In genomic region chr2:28271914-28272240, GRCh38 we compare ENCODE assay signal across 22 cellular contexts.
DNase-seq lines count a peak whose midpoint lies in the region; ATAC-seq and TF ChIP-seq lines count a peak whose summit lies in the region.
"Had no signal": no experiment of that assay in that cellular context is flagged by ENCODE, and none has a peak within 500 bp of the region (broad histone marks: within the 10 kb centered on the region; RNA-seq: fewer than 3 reads in every experiment).

No MANE protein-coding gene starts in this region.

- H3K4me1 ChIP-seq in CD4-positive, CD25-positive, alpha-beta regulatory T cell (ENCODE audit: control insufficient read depth, insufficient read depth, low read length, poor library complexity, severe bottlenecking) = peaks cover 22% of the 10 kb centered on the region

- H3K4me3 Mint-ChIP-seq in CD4-positive, CD25-positive, alpha-beta regulatory T cell = no peak overlapping the region
- H3K4me3 Mint-ChIP-seq in HFFc6 = peak overlapping the region; percentile 40
- H3K4me3 Mint-ChIP-seq in activated CD4-positive, alpha-beta memory T cell treated with anti-CD3 and anti-CD28 coated beads, Interleukin-2, amount 10 ng/mL, durations not matched to agents 7 days and 5 days = no peak overlapping the region
- H3K4me3 Mint-ChIP-seq: activated B cell treated with CpG ODN at 0.5 μM for 24 hours; activated naive CD4-positive, alpha-beta T cell treated with anti-CD3 and anti-CD28 coated beads, Interleukin-2, amount 50 U/mL, for 24 hours; nephron progenitor cell; stimulated activated memory B cell treated with anti-CD40 and anti-IgM and Interleukin-4, amounts not matched to agents 10 μg/mL and 1 μg/mL and 100 μg/mL, for 72 hours had no signal

- peak overlapping the region; percentile 59 for H3K4me3 ChIP-seq in CD4-positive, CD25-positive, alpha-beta regulatory T cell (ENCODE audit: low read depth, low read length)
- H3K4me3 ChIP-seq: dorsolateral prefrontal cortex, esophagus muscularis mucosa, K562, lower lobe of right lung, psoas muscle had no signal

- H3K9me3 ChIP-seq in CD4-positive, CD25-positive, alpha-beta regulatory T cell (ENCODE audit: control insufficient read depth in 2 of 2, low read length in 2 of 2) = no peaks in the 10 kb centered on the region
- H3K9me3 ChIP-seq: esophagus muscularis mucosa, lower lobe of right lung, psoas muscle had no signal

- H3K36me3 ChIP-seq in CD4-positive, CD25-positive, alpha-beta regulatory T cell (ENCODE audit: control insufficient read depth, insufficient read depth, low read length) = no peaks in the 10 kb centered on the region
- H3K36me3 ChIP-seq: lower lobe of right lung had no signal

- no peaks in the 10 kb centered on the region for H3K27me3 Mint-ChIP-seq in CD4-positive, CD25-positive, alpha-beta regulatory T cell
- peaks cover 2% of the 10 kb centered on the region for H3K27me3 Mint-ChIP-seq in HFFc6 (ENCODE audit: insufficient read depth)
- no peaks in the 10 kb centered on the region for H3K27me3 Mint-ChIP-seq in activated CD4-positive, alpha-beta memory T cell treated with anti-CD3 and anti-CD28 coated beads, Interleukin-2, amount 10 ng/mL, durations not matched to agents 7 days and 5 days
- H3K27me3 Mint-ChIP-seq: activated B cell treated with CpG ODN at 0.5 μM for 24 hours; activated naive CD4-positive, alpha-beta T cell treated with anti-CD3 and anti-CD28 coated beads, Interleukin-2, amount 50 U/mL, for 24 hours; stimulated activated memory B cell treated with anti-CD40 and anti-IgM and Interleukin-4, amounts not matched to agents 10 μg/mL and 1 μg/mL and 100 μg/mL, for 72 hours had no signal

- no peak for DNase-seq in CD4-positive, CD25-positive, alpha-beta regulatory T cell
- DNase-seq in HFFc6 = no peak
- DNase-seq in activated CD4-positive, alpha-beta memory T cell treated with anti-CD3 and anti-CD28 coated beads, Interleukin-2, amount 10 ng/mL, durations not matched to agents 7 days and 5 days = no peak
- DNase-seq in myocyte (ENCODE audit: low read depth) = peak; percentile 63
- no peak for DNase-seq in DMS53 treated with DMSO at 0.1 percent for 48 hours (lab: John Stamatoyannopoulos, UW; ENCODE audit: unreplicated experiment)
- DNase-seq: activated B cell treated with CpG ODN at 0.5 μM for 24 hours; activated CD8-positive, alpha-beta memory T cell treated with anti-CD3 and anti-CD28 coated beads, Interleukin-2, amount 50 U/mL, for 4 hours; DMS53; dorsolateral prefrontal cortex; H7; head of caudate nucleus; lower lobe of right lung; NCI-H1105 treated with DMSO at 0.1 percent for 48 hours; nephron progenitor cell; psoas muscle had no signal

- H3K27me3 ChIP-seq in CD4-positive, CD25-positive, alpha-beta regulatory T cell (ENCODE audit: control insufficient read depth, insufficient read depth, low read length) = no peaks in the 10 kb centered on the region
- H3K27me3 ChIP-seq: dorsolateral prefrontal cortex, esophagus muscularis mucosa had no signal

- TF ChIP-seq CTCF in HFFc6 (IDR thresholded peaks at IDR 0.05) = no peak

- POLR2A ChIA-PET in activated CD4-positive, alpha-beta memory T cell treated with anti-CD3 and anti-CD28 coated beads, Interleukin-2, amount 10 ng/mL, durations not matched to agents 7 days and 5 days (lab: Charles Lee) = interaction anchor here (1.2 to 5.9 kb wide), 3 partner anchors 20 to 120 kb away, joined by 3 to 34 read pairs (median 8); partner anchors contain the start of gene FOSL2

- H3K27ac Mint-ChIP-seq in CD4-positive, CD25-positive, alpha-beta regulatory T cell = peak overlapping the region; percentile 14 to 72 (median 45)
- peak overlapping the region; percentile 57 for H3K27ac Mint-ChIP-seq in HFFc6
- peak overlapping the region; percentile 7 for H3K27ac Mint-ChIP-seq in activated CD4-positive, alpha-beta memory T cell treated with anti-CD3 and anti-CD28 coated beads, Interleukin-2, amount 10 ng/mL, durations not matched to agents 7 days and 5 days
- H3K27ac Mint-ChIP-seq: activated B cell treated with CpG ODN at 0.5 μM for 24 hours; activated naive CD4-positive, alpha-beta T cell treated with anti-CD3 and anti-CD28 coated beads, Interleukin-2, amount 50 U/mL, for 24 hours; stimulated activated memory B cell treated with anti-CD40 and anti-IgM and Interleukin-4, amounts not matched to agents 10 μg/mL and 1 μg/mL and 100 μg/mL, for 72 hours had no signal

- H3K27ac ChIP-seq in CD4-positive, CD25-positive, alpha-beta regulatory T cell (ENCODE audit: insufficient read depth, low read length, poor library complexity, severe bottlenecking) = no peak overlapping the region
- H3K27ac ChIP-seq: dorsolateral prefrontal cortex, esophagus muscularis mucosa, lower lobe of right lung, psoas muscle had no signal

- H3K9me3 Mint-ChIP-seq in CD4-positive, CD25-positive, alpha-beta regulatory T cell = no peaks in the 10 kb centered on the region
- H3K9me3 Mint-ChIP-seq in HFFc6 = no peaks in the 10 kb centered on the region
- no peaks in the 10 kb centered on the region for H3K9me3 Mint-ChIP-seq in activated CD4-positive, alpha-beta memory T cell treated with anti-CD3 and anti-CD28 coated beads, Interleukin-2, amount 10 ng/mL, durations not matched to agents 7 days and 5 days
- H3K9me3 Mint-ChIP-seq: activated B cell treated with CpG ODN at 0.5 μM for 24 hours; nephron progenitor cell; stimulated activated memory B cell treated with anti-CD40 and anti-IgM and Interleukin-4, amounts not matched to agents 10 μg/mL and 1 μg/mL and 100 μg/mL, for 72 hours had no signal

- ATAC-seq in CD4-positive, CD25-positive, alpha-beta regulatory T cell (ENCODE audit: low read depth in 2 of 2) = no peak
- ATAC-seq in HG03457 (IDR thresholded peaks at IDR 0.05; ENCODE audit: unreplicated experiment) = no peak
- ATAC-seq in HG02571 (IDR thresholded peaks at IDR 0.05; ENCODE audit: unreplicated experiment) = no peak
- ATAC-seq in HG03521 (IDR thresholded peaks at IDR 0.05; ENCODE audit: unreplicated experiment) = no peak
- ATAC-seq: K562; lower lobe of right lung; psoas muscle; stimulated activated memory B cell treated with anti-CD40 and anti-IgM and Interleukin-4, amounts not matched to agents 10 μg/mL and 1 μg/mL and 100 μg/mL, for 72 hours had no signal

- CTCF ChIA-PET in activated CD4-positive, alpha-beta memory T cell treated with anti-CD3 and anti-CD28 coated beads, Interleukin-2, amount 10 ng/mL, durations not matched to agents 7 days and 5 days (lab: Charles Lee) = interaction anchor here (0.7 to 0.8 kb wide), 2 partner anchors 17 to 19 kb away, joined by 3 read pairs; no protein-coding TSS in a partner anchor

- peaks cover 20 to 37% (median 28%) of the 10 kb centered on the region in 4 donors for H3K4me1 Mint-ChIP-seq in CD4-positive, CD25-positive, alpha-beta regulatory T cell
- peaks cover 89% of the 10 kb centered on the region for H3K4me1 Mint-ChIP-seq in HFFc6 (ENCODE audit: low read depth)
- peaks cover 77% of the 10 kb centered on the region for H3K4me1 Mint-ChIP-seq in activated CD4-positive, alpha-beta memory T cell treated with anti-CD3 and anti-CD28 coated beads, Interleukin-2, amount 10 ng/mL, durations not matched to agents 7 days and 5 days

- peaks cover 23% of the 10 kb centered on the region for H3K36me3 Mint-ChIP-seq in CD4-positive, CD25-positive, alpha-beta regulatory T cell
- peaks cover 16% of the 10 kb centered on the region for H3K36me3 Mint-ChIP-seq in HFFc6 (ENCODE audit: low read depth)
- H3K36me3 Mint-ChIP-seq in activated CD4-positive, alpha-beta memory T cell treated with anti-CD3 and anti-CD28 coated beads, Interleukin-2, amount 10 ng/mL, durations not matched to agents 7 days and 5 days (ENCODE audit: low read depth) = peaks cover 29% of the 10 kb centered on the region

Comparison
In these comparisons a context has a peak if more than half of its experiments do, and no peak if none do; other contexts are left out.
1. H3K27ac Mint-ChIP-seq: peak in every context shown above with its lines; median percentile 57 in HFFc6; 45 in CD4-positive, CD25-positive, alpha-beta regulatory T cell; 7 in activated CD4-positive, alpha-beta memory T cell treated with anti-CD3 and anti-CD28 coated beads, Interleukin-2, amount 10 ng/mL, durations not matched to agents 7 days and 5 days.